2 cellular contexts compared by ENCODE assay signal in the genomic region with DNA sequence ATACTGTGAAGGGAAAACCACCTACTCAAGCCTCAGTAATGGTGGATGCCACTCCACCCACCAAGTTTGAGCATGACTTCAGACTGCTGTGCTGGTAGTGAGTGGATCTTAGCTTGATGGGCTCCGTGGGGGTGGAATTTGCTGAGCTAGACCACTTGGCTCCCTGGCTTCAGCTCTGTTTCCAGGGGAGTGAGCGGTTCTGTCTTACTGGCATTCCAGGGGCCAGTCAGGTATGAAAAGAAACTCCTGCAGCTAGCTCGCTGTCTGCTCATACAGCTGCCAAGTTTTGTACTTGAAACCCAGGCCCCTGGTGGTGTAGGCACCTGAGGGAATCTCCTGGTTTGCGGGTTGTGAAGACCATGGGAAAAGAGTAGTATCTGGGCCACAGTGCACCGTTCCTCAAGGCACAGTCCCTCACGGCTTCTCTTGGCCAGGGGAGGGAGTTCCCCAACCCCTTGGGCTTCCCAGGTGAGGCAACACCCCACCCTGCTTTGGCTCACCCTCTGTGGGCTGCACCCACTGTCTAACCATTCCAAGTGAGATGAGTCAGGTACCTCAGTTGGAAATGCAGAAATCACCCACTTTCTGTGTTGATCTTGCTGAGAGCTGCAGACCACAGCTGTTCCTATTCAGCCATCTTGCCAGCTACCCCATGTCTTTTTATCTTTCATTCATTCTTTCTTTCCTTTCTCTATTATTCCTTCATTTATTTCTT.
TF ChIP-seq lines count a peak whose summit lies in the region.

No MANE protein-coding gene starts in this region.

TF ChIP-seq in GM12878, 131 proteins besides CTCF, POLR2A, EP300 and RAD21 (continued from another document and continues in another):
- TF ChIP-seq, protein P1, sequence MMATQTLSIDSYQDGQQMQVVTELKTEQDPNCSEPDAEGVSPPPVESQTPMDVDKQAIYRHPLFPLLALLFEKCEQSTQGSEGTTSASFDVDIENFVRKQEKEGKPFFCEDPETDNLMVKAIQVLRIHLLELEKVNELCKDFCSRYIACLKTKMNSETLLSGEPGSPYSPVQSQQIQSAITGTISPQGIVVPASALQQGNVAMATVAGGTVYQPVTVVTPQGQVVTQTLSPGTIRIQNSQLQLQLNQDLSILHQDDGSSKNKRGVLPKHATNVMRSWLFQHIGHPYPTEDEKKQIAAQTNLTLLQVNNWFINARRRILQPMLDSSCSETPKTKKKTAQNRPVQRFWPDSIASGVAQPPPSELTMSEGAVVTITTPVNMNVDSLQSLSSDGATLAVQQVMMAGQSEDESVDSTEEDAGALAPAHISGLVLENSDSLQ (IDR thresholded peaks at IDR 0.05) = no peak
- TF ChIP-seq DPF2 (IDR thresholded peaks at IDR 0.05) = peak; percentile 68; the same call in 1 of the 2 replicates
- no peak for TF ChIP-seq ZZZ3 (IDR thresholded peaks at IDR 0.05; ENCODE audit: control insufficient read depth, insufficient read length, low read depth)
- no peak for TF ChIP-seq HDAC6 (IDR thresholded peaks at IDR 0.05; ENCODE audit: unreplicated experiment)
- TF ChIP-seq, protein P2, sequence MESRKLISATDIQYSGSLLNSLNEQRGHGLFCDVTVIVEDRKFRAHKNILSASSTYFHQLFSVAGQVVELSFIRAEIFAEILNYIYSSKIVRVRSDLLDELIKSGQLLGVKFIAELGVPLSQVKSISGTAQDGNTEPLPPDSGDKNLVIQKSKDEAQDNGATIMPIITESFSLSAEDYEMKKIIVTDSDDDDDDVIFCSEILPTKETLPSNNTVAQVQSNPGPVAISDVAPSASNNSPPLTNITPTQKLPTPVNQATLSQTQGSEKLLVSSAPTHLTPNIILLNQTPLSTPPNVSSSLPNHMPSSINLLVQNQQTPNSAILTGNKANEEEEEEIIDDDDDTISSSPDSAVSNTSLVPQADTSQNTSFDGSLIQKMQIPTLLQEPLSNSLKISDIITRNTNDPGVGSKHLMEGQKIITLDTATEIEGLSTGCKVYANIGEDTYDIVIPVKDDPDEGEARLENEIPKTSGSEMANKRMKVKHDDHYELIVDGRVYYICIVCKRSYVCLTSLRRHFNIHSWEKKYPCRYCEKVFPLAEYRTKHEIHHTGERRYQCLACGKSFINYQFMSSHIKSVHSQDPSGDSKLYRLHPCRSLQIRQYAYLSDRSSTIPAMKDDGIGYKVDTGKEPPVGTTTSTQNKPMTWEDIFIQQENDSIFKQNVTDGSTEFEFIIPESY (IDR thresholded peaks at IDR 0.05) = no peak
- TF ChIP-seq TARDBP (IDR thresholded peaks at IDR 0.05; ENCODE audit: borderline replicate concordance) = no peak
- no peak for TF ChIP-seq PML (IDR thresholded peaks at IDR 0.05; ENCODE audit: low read length)
- no peak for TF ChIP-seq BACH1 (IDR thresholded peaks at IDR 0.05; ENCODE audit: borderline replicate concordance)
- TF ChIP-seq, protein P3, sequence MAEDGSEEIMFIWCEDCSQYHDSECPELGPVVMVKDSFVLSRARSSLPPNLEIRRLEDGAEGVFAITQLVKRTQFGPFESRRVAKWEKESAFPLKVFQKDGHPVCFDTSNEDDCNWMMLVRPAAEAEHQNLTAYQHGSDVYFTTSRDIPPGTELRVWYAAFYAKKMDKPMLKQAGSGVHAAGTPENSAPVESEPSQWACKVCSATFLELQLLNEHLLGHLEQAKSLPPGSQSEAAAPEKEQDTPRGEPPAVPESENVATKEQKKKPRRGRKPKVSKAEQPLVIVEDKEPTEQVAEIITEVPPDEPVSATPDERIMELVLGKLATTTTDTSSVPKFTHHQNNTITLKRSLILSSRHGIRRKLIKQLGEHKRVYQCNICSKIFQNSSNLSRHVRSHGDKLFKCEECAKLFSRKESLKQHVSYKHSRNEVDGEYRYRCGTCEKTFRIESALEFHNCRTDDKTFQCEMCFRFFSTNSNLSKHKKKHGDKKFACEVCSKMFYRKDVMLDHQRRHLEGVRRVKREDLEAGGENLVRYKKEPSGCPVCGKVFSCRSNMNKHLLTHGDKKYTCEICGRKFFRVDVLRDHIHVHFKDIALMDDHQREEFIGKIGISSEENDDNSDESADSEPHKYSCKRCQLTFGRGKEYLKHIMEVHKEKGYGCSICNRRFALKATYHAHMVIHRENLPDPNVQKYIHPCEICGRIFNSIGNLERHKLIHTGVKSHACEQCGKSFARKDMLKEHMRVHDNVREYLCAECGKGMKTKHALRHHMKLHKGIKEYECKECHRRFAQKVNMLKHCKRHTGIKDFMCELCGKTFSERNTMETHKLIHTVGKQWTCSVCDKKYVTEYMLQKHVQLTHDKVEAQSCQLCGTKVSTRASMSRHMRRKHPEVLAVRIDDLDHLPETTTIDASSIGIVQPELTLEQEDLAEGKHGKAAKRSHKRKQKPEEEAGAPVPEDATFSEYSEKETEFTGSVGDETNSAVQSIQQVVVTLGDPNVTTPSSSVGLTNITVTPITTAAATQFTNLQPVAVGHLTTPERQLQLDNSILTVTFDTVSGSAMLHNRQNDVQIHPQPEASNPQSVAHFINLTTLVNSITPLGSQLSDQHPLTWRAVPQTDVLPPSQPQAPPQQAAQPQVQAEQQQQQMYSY (CRISPR knock-in tag; IDR thresholded peaks at IDR 0.05) = no peak
- no peak for TF ChIP-seq POLR2AphosphoS2 (IDR thresholded peaks at IDR 0.05; ENCODE audit: low read depth, low read length)
- TF ChIP-seq ZNF274 (IDR thresholded peaks at IDR 0.05; ENCODE audit: insufficient read depth, insufficient read length) = no peak
- no peak for TF ChIP-seq CHD2 (IDR thresholded peaks at IDR 0.05; ENCODE audit: borderline replicate concordance, low read depth, low read length)
- TF ChIP-seq SMAD1 (IDR thresholded peaks at IDR 0.05; ENCODE audit: low read depth, partially characterized antibody) = no peak
- TF ChIP-seq SMARCA5 (IDR thresholded peaks at IDR 0.05) = 0 out of 2 replicates have a peak, but pooled peaks have one; percentile 40
- TF ChIP-seq BCL11A (IDR thresholded peaks at IDR 0.05; ENCODE audit: low read depth, low read length) = no peak
- TF ChIP-seq CBFB (IDR thresholded peaks at IDR 0.05; ENCODE audit: low read depth) = no peak
- no peak for TF ChIP-seq RFX5 (IDR thresholded peaks at IDR 0.05; ENCODE audit: low read depth, low read length)
- TF ChIP-seq ZSCAN29 (IDR thresholded peaks at IDR 0.05) = no peak
- TF ChIP-seq, protein P4, sequence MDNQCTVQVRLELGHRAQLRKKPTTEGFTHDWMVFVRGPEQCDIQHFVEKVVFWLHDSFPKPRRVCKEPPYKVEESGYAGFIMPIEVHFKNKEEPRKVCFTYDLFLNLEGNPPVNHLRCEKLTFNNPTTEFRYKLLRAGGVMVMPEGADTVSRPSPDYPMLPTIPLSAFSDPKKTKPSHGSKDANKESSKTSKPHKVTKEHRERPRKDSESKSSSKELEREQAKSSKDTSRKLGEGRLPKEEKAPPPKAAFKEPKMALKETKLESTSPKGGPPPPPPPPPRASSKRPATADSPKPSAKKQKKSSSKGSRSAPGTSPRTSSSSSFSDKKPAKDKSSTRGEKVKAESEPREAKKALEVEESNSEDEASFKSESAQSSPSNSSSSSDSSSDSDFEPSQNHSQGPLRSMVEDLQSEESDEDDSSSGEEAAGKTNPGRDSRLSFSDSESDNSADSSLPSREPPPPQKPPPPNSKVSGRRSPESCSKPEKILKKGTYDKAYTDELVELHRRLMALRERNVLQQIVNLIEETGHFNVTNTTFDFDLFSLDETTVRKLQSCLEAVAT (IDR thresholded peaks at IDR 0.05) = no peak
- TF ChIP-seq BHLHE40 (IDR thresholded peaks at IDR 0.05; ENCODE audit: borderline replicate concordance in 1 of 2, low read depth in 2 of 2, low read length in 1 of 2) = no peak
- TF ChIP-seq MEF2A (IDR thresholded peaks at IDR 0.05; ENCODE audit: insufficient read depth, low read depth, low read length) = no peak
- TF ChIP-seq IKZF2 (IDR thresholded peaks at IDR 0.05) = peak; percentile 41 to 70; a peak in 3 of 4 replicates
- TF ChIP-seq CHD1 (IDR thresholded peaks at IDR 0.05; ENCODE audit: low read depth, low read length) = no peak

TF ChIP-seq in WTC11, 78 proteins besides CTCF, POLR2A, EP300 and RAD21 (continued from another document):
- TF ChIP-seq, protein P5, sequence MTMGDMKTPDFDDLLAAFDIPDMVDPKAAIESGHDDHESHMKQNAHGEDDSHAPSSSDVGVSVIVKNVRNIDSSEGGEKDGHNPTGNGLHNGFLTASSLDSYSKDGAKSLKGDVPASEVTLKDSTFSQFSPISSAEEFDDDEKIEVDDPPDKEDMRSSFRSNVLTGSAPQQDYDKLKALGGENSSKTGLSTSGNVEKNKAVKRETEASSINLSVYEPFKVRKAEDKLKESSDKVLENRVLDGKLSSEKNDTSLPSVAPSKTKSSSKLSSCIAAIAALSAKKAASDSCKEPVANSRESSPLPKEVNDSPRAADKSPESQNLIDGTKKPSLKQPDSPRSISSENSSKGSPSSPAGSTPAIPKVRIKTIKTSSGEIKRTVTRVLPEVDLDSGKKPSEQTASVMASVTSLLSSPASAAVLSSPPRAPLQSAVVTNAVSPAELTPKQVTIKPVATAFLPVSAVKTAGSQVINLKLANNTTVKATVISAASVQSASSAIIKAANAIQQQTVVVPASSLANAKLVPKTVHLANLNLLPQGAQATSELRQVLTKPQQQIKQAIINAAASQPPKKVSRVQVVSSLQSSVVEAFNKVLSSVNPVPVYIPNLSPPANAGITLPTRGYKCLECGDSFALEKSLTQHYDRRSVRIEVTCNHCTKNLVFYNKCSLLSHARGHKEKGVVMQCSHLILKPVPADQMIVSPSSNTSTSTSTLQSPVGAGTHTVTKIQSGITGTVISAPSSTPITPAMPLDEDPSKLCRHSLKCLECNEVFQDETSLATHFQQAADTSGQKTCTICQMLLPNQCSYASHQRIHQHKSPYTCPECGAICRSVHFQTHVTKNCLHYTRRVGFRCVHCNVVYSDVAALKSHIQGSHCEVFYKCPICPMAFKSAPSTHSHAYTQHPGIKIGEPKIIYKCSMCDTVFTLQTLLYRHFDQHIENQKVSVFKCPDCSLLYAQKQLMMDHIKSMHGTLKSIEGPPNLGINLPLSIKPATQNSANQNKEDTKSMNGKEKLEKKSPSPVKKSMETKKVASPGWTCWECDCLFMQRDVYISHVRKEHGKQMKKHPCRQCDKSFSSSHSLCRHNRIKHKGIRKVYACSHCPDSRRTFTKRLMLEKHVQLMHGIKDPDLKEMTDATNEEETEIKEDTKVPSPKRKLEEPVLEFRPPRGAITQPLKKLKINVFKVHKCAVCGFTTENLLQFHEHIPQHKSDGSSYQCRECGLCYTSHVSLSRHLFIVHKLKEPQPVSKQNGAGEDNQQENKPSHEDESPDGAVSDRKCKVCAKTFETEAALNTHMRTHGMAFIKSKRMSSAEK (CRISPR knock-in tag; IDR thresholded peaks at IDR 0.05; ENCODE audit: borderline replicate concordance) = no peak
- TF ChIP-seq, protein P6, sequence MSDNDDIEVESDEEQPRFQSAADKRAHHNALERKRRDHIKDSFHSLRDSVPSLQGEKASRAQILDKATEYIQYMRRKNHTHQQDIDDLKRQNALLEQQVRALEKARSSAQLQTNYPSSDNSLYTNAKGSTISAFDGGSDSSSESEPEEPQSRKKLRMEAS (CRISPR knock-in tag; IDR thresholded peaks at IDR 0.05) = no peak
- TF ChIP-seq, protein P7, sequence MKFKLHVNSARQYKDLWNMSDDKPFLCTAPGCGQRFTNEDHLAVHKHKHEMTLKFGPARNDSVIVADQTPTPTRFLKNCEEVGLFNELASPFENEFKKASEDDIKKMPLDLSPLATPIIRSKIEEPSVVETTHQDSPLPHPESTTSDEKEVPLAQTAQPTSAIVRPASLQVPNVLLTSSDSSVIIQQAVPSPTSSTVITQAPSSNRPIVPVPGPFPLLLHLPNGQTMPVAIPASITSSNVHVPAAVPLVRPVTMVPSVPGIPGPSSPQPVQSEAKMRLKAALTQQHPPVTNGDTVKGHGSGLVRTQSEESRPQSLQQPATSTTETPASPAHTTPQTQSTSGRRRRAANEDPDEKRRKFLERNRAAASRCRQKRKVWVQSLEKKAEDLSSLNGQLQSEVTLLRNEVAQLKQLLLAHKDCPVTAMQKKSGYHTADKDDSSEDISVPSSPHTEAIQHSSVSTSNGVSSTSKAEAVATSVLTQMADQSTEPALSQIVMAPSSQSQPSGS (CRISPR knock-in tag; IDR thresholded peaks at IDR 0.05; ENCODE audit: borderline replicate concordance, low read depth) = no peak
- no peak for TF ChIP-seq FOXK1 (CRISPR knock-in tag; IDR thresholded peaks at IDR 0.05)
- no peak for TF ChIP-seq GTF2I (CRISPR knock-in tag; conservative IDR thresholded peaks at IDR 0.05)
- no peak for TF ChIP-seq SOX15 (CRISPR knock-in tag; IDR thresholded peaks at IDR 0.05)
- TF ChIP-seq, protein P8, sequence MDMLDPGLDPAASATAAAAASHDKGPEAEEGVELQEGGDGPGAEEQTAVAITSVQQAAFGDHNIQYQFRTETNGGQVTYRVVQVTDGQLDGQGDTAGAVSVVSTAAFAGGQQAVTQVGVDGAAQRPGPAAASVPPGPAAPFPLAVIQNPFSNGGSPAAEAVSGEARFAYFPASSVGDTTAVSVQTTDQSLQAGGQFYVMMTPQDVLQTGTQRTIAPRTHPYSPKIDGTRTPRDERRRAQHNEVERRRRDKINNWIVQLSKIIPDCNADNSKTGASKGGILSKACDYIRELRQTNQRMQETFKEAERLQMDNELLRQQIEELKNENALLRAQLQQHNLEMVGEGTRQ (CRISPR knock-in tag; IDR thresholded peaks at IDR 0.05) = no peak
- no peak for TF ChIP-seq JAZF1 (CRISPR knock-in tag; IDR thresholded peaks at IDR 0.05)
- TF ChIP-seq ZNF396 (CRISPR knock-in tag; IDR thresholded peaks at IDR 0.05; ENCODE audit: borderline replicate concordance) = no peak
TF ChIP-seq in WTC11: peak in this region for 0.
